Comparison of ENCODE assay signal across 26 cellular contexts in the genomic region with DNA sequence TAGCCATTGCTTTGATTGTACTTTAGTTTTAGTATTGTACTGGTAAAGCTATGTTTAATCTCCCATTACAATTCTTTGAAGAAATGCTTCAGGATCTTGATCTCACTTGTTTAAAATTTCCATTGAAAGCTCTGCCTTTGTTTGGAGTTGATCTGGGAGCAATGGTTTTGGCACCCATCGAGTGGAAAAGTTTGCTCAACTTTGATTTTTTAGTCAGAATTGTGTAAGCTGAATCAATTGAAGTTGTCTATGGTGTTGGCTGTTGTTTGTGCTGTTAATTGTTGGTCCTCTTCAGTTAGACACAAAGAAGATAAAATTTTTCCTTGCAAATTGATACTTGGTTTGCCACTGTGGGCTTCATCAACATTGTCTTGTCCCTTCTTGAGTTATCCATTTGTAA.
DNase-seq lines count a peak whose midpoint lies in the region; ATAC-seq, FAIRE-seq and TF ChIP-seq lines count a peak whose summit lies in the region.
"Had no signal": no experiment of that assay in that cellular context is flagged by ENCODE, and none has a peak within 500 bp of the region (broad histone marks: within the 10 kb centered on the region; RNA-seq: fewer than 3 reads in every experiment).

No MANE protein-coding gene starts in this region.

- peaks cover 1% of the 10 kb centered on the region for H3K27me3 Mint-ChIP-seq in GM23338 (ENCODE audit: insufficient read depth, low read depth, poor library complexity)
- H3K27me3 Mint-ChIP-seq: CD4-positive, alpha-beta memory T cell; CD4-positive, CD25-positive, alpha-beta regulatory T cell; CD8-positive, alpha-beta memory T cell had no signal

- no peaks in the 10 kb centered on the region for H3F3A ChIP-seq in GM23338 (replicated peaks; ENCODE audit: low read depth)

- H3K4me1 ChIP-seq in GM23338 (ENCODE audit: insufficient read depth): no peaks in the 10 kb centered on the region
- H3K4me1 ChIP-seq in K562 (replicated peaks in 1 of 2; ENCODE audit: control insufficient read depth in 2 of 2, insufficient read depth in 2 of 2, low read length in 2 of 2): no peaks in the 10 kb centered on the region
- no peaks in the 10 kb centered on the region for H3K4me1 ChIP-seq in spleen
- H3K4me1 ChIP-seq: BE2C, BLaER1 had no signal

- no peaks in the 10 kb centered on the region for H3K9me3 Mint-ChIP-seq in GM23338
- H3K9me3 Mint-ChIP-seq: CD14-positive monocyte; CD4-positive, alpha-beta memory T cell; CD4-positive, CD25-positive, alpha-beta regulatory T cell; CD8-positive, alpha-beta memory T cell had no signal

- H3K27ac ChIP-seq in GM23338 (ENCODE audit: low read depth) (no peak overlapping the region), K562 (ENCODE audit: extremely low read depth, low read depth, low read length) (no peak overlapping the region), spleen (no peak overlapping the region)
- H3K27ac ChIP-seq: BLaER1 had no signal

- H3K27ac Mint-ChIP-seq in GM23338: peak overlapping the region; percentile 37; the same call in 1 of the 2 replicates
- H3K27ac Mint-ChIP-seq: CD14-positive monocyte; CD4-positive, alpha-beta memory T cell had no signal

- DNase-seq in GM23338 (ENCODE audit: low spot score) (no peak), K562 (ENCODE audit: extremely low read depth in 1 of 4, low spot score in 3 of 4) (no peak), left lobe of liver (ENCODE audit: low spot score) (no peak), spleen (no peak), left ventricle myocardium superior (no peak)
- DNase-seq: 8988T; ACHN; BE2C; C1 segment of cervical spinal cord; CD4-positive, alpha-beta memory T cell; CD4-positive, CD25-positive, alpha-beta regulatory T cell; CD8-positive, alpha-beta memory T cell; COR-L47; DMS 273 treated with DMSO at 0.1 percent for 48 hours; DMS153; DMS53; DMS79; DND-41; EL; GDM1 had no signal

- no peaks in the 10 kb centered on the region for H3K9me1 ChIP-seq in K562 (ENCODE audit: control insufficient read depth, insufficient read depth, low read length)

- H3K27me3 ChIP-seq in GM23338 (ENCODE audit: insufficient read depth) (no peaks in the 10 kb centered on the region), K562 (ENCODE audit: control insufficient read depth in 2 of 2, insufficient read depth in 2 of 2, low read length in 2 of 2) (no peaks in the 10 kb centered on the region), spleen (replicated peaks in 1 of 7) (no peaks in the 10 kb centered on the region)
- H3K27me3 ChIP-seq: BE2C, BLaER1 had no signal

- 5% methylated on average over 1 of the region's 1 CpG for WGBS in K562 (ENCODE audit: insufficient coverage, low coverage, missing lambda C conversion rate)
- 83 to 98% (median 97%) methylated on average over 1 of the region's 1 CpG for WGBS in spleen, 5 donors

- H3K9ac ChIP-seq in K562 (ENCODE audit: insufficient read depth in 1 of 2, low read depth in 2 of 2, low read length in 2 of 2): no peak overlapping the region
- H3K9ac ChIP-seq: BLaER1 had no signal

- BruUV-seq in K562 (replicated peaks; lab: Mats Ljungman, UMichigan): no TSS peak

- no peak for TF ChIP-seq RAD21 in K562 (CRISPR knock-in tag; conservative IDR thresholded peaks at IDR 0.05 in 1 of 2, IDR thresholded peaks at IDR 0.05 in 1 of 2)

- no peaks in the 10 kb centered on the region for H3K4me1 Mint-ChIP-seq in GM23338
- H3K4me1 Mint-ChIP-seq: CD14-positive monocyte; CD4-positive, alpha-beta memory T cell; CD4-positive, CD25-positive, alpha-beta regulatory T cell; CD8-positive, alpha-beta memory T cell had no signal

- H3K79me2 ChIP-seq in GM23338 (replicated peaks; ENCODE audit: insufficient read depth): no peaks in the 10 kb centered on the region
- no peaks in the 10 kb centered on the region for H3K79me2 ChIP-seq in K562 (ENCODE audit: control insufficient read depth, insufficient read depth, low read length)

- H3K4me2 ChIP-seq in GM23338: no peak overlapping the region
- H3K4me2 ChIP-seq in K562 (ENCODE audit: insufficient read depth, low read length): no peak overlapping the region
- H3K4me2 ChIP-seq: BLaER1 had no signal

- FAIRE-seq in K562 (lab: Jason Lieb, UNC): peak; percentile 52
- FAIRE-seq: A204.1, GM12878, GM12892, GM18507 had no signal

- H4K20me1 ChIP-seq in GM23338 (replicated peaks; ENCODE audit: insufficient read depth) (no peaks in the 10 kb centered on the region; the same call in 1 of the 2 replicates), K562 (replicated peaks; ENCODE audit: control insufficient read depth, insufficient read depth, low read length) (no peaks in the 10 kb centered on the region)
- H4K20me1 ChIP-seq: BLaER1 had no signal

- H2AFZ ChIP-seq in GM23338 (no peak overlapping the region), K562 (ENCODE audit: low read depth, low read length) (no peak overlapping the region)

- H3K9me2 ChIP-seq in GM23338 (ENCODE audit: insufficient read depth): no peaks in the 10 kb centered on the region

- TF ChIP-seq EP300 in K562 (IDR thresholded peaks at IDR 0.05; ENCODE audit: low read length): no peak

- no peak overlapping the region for H3K4me3 Mint-ChIP-seq in GM23338
- H3K4me3 Mint-ChIP-seq: CD14-positive monocyte; CD4-positive, alpha-beta memory T cell; CD4-positive, CD25-positive, alpha-beta regulatory T cell; CD8-positive, alpha-beta memory T cell had no signal

- H3K36me3 ChIP-seq in GM23338 (ENCODE audit: insufficient read depth) (no peaks in the 10 kb centered on the region), K562 (ENCODE audit: control insufficient read depth, insufficient read depth, low read length) (peaks cover 7% of the 10 kb centered on the region; the same call in 1 of the 3 replicates), spleen (peaks cover 0 to 100% (median 56%) of the 10 kb centered on the region in 6 donors)
- H3K36me3 ChIP-seq: BE2C had no signal

- H3K9me3 ChIP-seq in K562 (replicated peaks; ENCODE audit: control insufficient read depth, insufficient read depth, low read depth, low read length) (no peaks in the 10 kb centered on the region), spleen (no peaks in the 10 kb centered on the region)
- H3K9me3 ChIP-seq: BE2C, BLaER1 had no signal

- TF ChIP-seq CTCF in GM23338 (conservative IDR thresholded peaks at IDR 0.05; ENCODE audit: low read depth in 2 of 2) (no peak), K562 (IDR thresholded peaks at IDR 0.05 in 2 of 3, conservative IDR thresholded peaks at IDR 0.05 in 1 of 3; ENCODE audit: insufficient read depth in 2 of 3, low read depth in 1 of 3, low read length in 3 of 3) (no peak), spleen (IDR thresholded peaks at IDR 0.05 in 8 of 11, conservative IDR thresholded peaks at IDR 0.05 in 3 of 11) (no peak)

- no peak for ATAC-seq in GM23338
- no peak for ATAC-seq in K562
- ATAC-seq in left lobe of liver: peak; percentile 36
- ATAC-seq in left ventricle myocardium superior: no peak
- ATAC-seq: GM12878 had no signal

- intact Hi-C loops in K562 (cut with micrococcal nuclease): no loop called here
- intact Hi-C loops in spleen (cut with DNase I; ENCODE audit: low total_unique reads): no loop called here
- intact Hi-C loops in left ventricle myocardium superior (cut with micrococcal nuclease): no loop called here

- H3K36me3 Mint-ChIP-seq in GM23338 (ENCODE audit: low read depth): 0 out of 3 replicates have a peak, but pooled peaks cover 4% of the 10 kb centered on the region

- CTCF ChIA-PET in K562 (lab: Yijun Ruan, JAX; ENCODE audit: low intra/inter-chr PET ratio): no interaction called here

- in situ Hi-C loops in K562 (cut with MboI): no loop called here

- POLR2A ChIA-PET in K562 (lab: Yijun Ruan, JAX): interaction anchor here (1.7 kb wide), 1 partner anchor 10 kb away, joined by 5 read pairs; no protein-coding TSS in a partner anchor

- no peak for TF ChIP-seq POLR2A in K562 (conservative IDR thresholded peaks at IDR 0.05)
- no peak for TF ChIP-seq POLR2A in spleen (IDR thresholded peaks at IDR 0.05)

- H3K4me3 ChIP-seq in GM23338: no peak overlapping the region
- no peak overlapping the region for H3K4me3 ChIP-seq in K562
- no peak overlapping the region for H3K4me3 ChIP-seq in spleen
- H3K4me3 ChIP-seq: BLaER1, GM12878 had no signal

TF ChIP-seq in GM23338, 12 proteins besides CTCF, POLR2A, EP300 and RAD21 (continues in another document):
- TF ChIP-seq EZH2phosphoT487 (IDR thresholded peaks at IDR 0.05; ENCODE audit: unreplicated experiment): no peak
- TF ChIP-seq, protein P1, sequence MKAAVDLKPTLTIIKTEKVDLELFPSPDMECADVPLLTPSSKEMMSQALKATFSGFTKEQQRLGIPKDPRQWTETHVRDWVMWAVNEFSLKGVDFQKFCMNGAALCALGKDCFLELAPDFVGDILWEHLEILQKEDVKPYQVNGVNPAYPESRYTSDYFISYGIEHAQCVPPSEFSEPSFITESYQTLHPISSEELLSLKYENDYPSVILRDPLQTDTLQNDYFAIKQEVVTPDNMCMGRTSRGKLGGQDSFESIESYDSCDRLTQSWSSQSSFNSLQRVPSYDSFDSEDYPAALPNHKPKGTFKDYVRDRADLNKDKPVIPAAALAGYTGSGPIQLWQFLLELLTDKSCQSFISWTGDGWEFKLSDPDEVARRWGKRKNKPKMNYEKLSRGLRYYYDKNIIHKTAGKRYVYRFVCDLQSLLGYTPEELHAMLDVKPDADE (IDR thresholded peaks at IDR 0.05): no peak
- TF ChIP-seq NANOG (IDR thresholded peaks at IDR 0.05; ENCODE audit: borderline replicate concordance): no peak
- TF ChIP-seq POLR2AphosphoS5 (IDR thresholded peaks at IDR 0.05; ENCODE audit: low read depth): no peak
- TF ChIP-seq ZNF114 (CRISPR knock-in tag; IDR thresholded peaks at IDR 0.05): no peak
- no peak for TF ChIP-seq EZH2 (IDR thresholded peaks at IDR 0.05; ENCODE audit: low read depth, unreplicated experiment)
- TF ChIP-seq ZNF331 (CRISPR knock-in tag; IDR thresholded peaks at IDR 0.05; ENCODE audit: low read depth): no peak

TF ChIP-seq in K562, 482 proteins besides CTCF, POLR2A, EP300 and RAD21 (continues in another document):
- TF ChIP-seq GTF2E2 (tag; IDR thresholded peaks at IDR 0.05): no peak
- TF ChIP-seq STAG1 (CRISPR knock-in tag; IDR thresholded peaks at IDR 0.05; ENCODE audit: borderline replicate concordance): no peak
- no peak for TF ChIP-seq NCOA1 (IDR thresholded peaks at IDR 0.05; ENCODE audit: low read depth)
- TF ChIP-seq PHF21A (IDR thresholded peaks at IDR 0.05; ENCODE audit: borderline replicate concordance, low read depth): no peak
- no peak for TF ChIP-seq SMARCE1 (IDR thresholded peaks at IDR 0.05)
- TF ChIP-seq PRPF4 (IDR thresholded peaks at IDR 0.05; ENCODE audit: insufficient read depth, low read depth, low read length, poor library complexity, severe bottlenecking): no peak
- TF ChIP-seq SUPT5H (IDR thresholded peaks at IDR 0.05): no peak
- TF ChIP-seq ZNF780A (CRISPR knock-in tag; IDR thresholded peaks at IDR 0.05): no peak
